13 cellular contexts compared by ENCODE assay signal in the genomic region with DNA sequence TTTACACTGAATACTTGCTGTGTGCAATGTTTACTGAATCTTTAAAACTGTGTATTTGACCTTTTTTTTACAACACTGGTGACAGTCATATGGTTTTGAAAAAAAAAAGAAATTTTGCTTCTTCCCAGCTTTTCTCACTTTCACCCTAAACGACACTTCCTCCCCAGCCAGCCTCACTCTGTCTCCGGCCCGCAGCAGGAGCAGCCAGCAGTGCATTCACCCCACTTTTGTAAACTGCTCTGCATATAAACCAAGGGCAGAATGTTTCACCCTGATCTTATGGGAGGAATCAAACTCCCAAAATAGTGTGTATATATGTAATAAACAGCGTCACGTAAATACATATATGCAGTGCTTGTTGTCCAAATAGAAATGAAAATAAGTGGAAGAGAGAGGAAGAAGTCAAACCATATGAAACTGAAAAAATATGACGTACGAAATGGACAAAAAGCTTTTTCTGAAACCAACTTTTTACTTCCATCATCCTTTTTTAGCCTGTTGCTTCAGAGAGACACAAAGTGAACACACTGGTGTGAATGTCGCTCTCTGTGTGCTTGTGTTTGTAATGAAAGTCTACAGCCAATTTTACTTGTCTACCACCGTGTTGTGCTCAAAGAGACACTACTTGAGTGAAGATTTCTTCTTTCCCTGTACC. TPM values are rescaled to one million over a fixed set of nuclear protein-coding genes. Genes with fewer than 3 reads are reported as not detected.
DNase-seq lines count a peak whose midpoint lies in the region; ATAC-seq and TF ChIP-seq lines count a peak whose summit lies in the region.
"Had no signal": no experiment of that assay in that cellular context is flagged by ENCODE, and none has a peak within 500 bp of the region (broad histone marks: within the 10 kb centered on the region; RNA-seq: fewer than 3 reads in every experiment).

No MANE protein-coding gene starts in this region.

- H3K27me3 Mint-ChIP-seq in chondrocyte (ENCODE audit: low read depth): no peaks in the 10 kb centered on the region

- no peaks in the 10 kb centered on the region for H3K27me3 ChIP-seq in fibroblast of lung (ENCODE audit: control insufficient read depth, insufficient read depth, low read length)
- H3K27me3 ChIP-seq: BLaER1 treated with 17β-estradiol and CSF1 and Interleukin-3, amounts not matched to agents 10 nM and 100 nM had no signal

- no peaks in the 10 kb centered on the region for H3K9me3 ChIP-seq in fibroblast of lung (ENCODE audit: control insufficient read depth, insufficient read depth, low read depth, low read length)

- H3K27ac Mint-ChIP-seq in chondrocyte (ENCODE audit: unreplicated experiment): no peak overlapping the region

- no peak for TF ChIP-seq CTCF in fibroblast of lung (conservative IDR thresholded peaks at IDR 0.05 in 1 of 2, IDR thresholded peaks at IDR 0.05 in 1 of 2; ENCODE audit: low read depth in 1 of 2, low read length in 2 of 2)
- TF ChIP-seq CTCF in chondrocyte (IDR thresholded peaks at IDR 0.05): no peak

- H3K4me1 ChIP-seq in fibroblast of lung (ENCODE audit: control insufficient read depth, extremely low read depth, insufficient read depth, low read length): no peaks in the 10 kb centered on the region

- no peak overlapping the region for H3K4me3 ChIP-seq in fibroblast of lung (replicated peaks in 1 of 4; ENCODE audit: control extremely low read depth in 1 of 4, insufficient read depth in 1 of 4, low read depth in 3 of 4, low read length in 4 of 4)
- H3K4me3 ChIP-seq: BLaER1 treated with 17β-estradiol and CSF1 and Interleukin-3, amounts not matched to agents 10 nM and 100 nM had no signal

- H3K27ac ChIP-seq in fibroblast of lung (ENCODE audit: insufficient read depth, low read length): no peak overlapping the region
- H3K27ac ChIP-seq: BLaER1 treated with 17β-estradiol and CSF1 and Interleukin-3, amounts not matched to agents 10 nM and 100 nM had no signal

- H2AFZ ChIP-seq in fibroblast of lung (ENCODE audit: low read length): peak overlapping the region; percentile 41

- no peak for DNase-seq in fibroblast of lung (ENCODE audit: low read depth in 2 of 2)
- DNase-seq in retina: no peak
- no peak for DNase-seq in chondrocyte (ENCODE audit: low spot score)
- DNase-seq in OCI-M1 (lab: John Stamatoyannopoulos, UW): no peak
- no peak for DNase-seq in effector CD8-positive, alpha-beta T cell (lab: John Stamatoyannopoulos, UW)
- DNase-seq: cerebellar nuclear complex; NCI-H1930; stimulated activated naive CD8-positive, alpha-beta T cell treated with anti-CD3 and anti-CD28 coated beads, Interleukin-15, Interleukin-2, amounts not matched to agents 100 U/mL and 50 U/mL, for 24 hours had no signal

- peak; percentile 67 for ATAC-seq in GM18498 (IDR thresholded peaks at IDR 0.05; ENCODE audit: unreplicated experiment)
- peak; percentile 50 for ATAC-seq in GM21447 (IDR thresholded peaks at IDR 0.05; ENCODE audit: unreplicated experiment)
- ATAC-seq in HG03378 (IDR thresholded peaks at IDR 0.05; ENCODE audit: unreplicated experiment): peak; percentile 64
- ATAC-seq: stimulated activated naive CD8-positive, alpha-beta T cell treated with anti-CD3 and anti-CD28 coated beads, Interleukin-15, Interleukin-2, amounts not matched to agents 100 U/mL and 50 U/mL, for 24 hours had no signal

- no peaks in the 10 kb centered on the region for H3K9me3 Mint-ChIP-seq in chondrocyte (ENCODE audit: low read depth)
- H3K9me3 Mint-ChIP-seq: neural crest cell had no signal

- H3K4me2 ChIP-seq in fibroblast of lung (ENCODE audit: extremely low read depth, insufficient read depth, low read length): no peak overlapping the region

- peaks cover 13% of the 10 kb centered on the region for H3K4me1 Mint-ChIP-seq in chondrocyte (ENCODE audit: low read depth)

- H4K20me1 ChIP-seq in fibroblast of lung (ENCODE audit: control insufficient read depth, extremely low read depth, insufficient read depth, low read length): no peaks in the 10 kb centered on the region

- no peak overlapping the region for H3K4me3 Mint-ChIP-seq in chondrocyte (ENCODE audit: unreplicated experiment)
- H3K4me3 Mint-ChIP-seq: neural crest cell had no signal

- H3K36me3 Mint-ChIP-seq in chondrocyte (ENCODE audit: low read depth): peaks cover 29% of the 10 kb centered on the region

- H3K36me3 ChIP-seq in fibroblast of lung (ENCODE audit: control insufficient read depth, insufficient read depth, low read length): peaks cover 9% of the 10 kb centered on the region

- H3K9ac ChIP-seq in fibroblast of lung (ENCODE audit: insufficient read depth, low read length): no peak overlapping the region
- H3K9ac ChIP-seq: BLaER1 treated with 17β-estradiol and CSF1 and Interleukin-3, amounts not matched to agents 10 nM and 100 nM had no signal

- no peaks in the 10 kb centered on the region for H3K79me2 ChIP-seq in fibroblast of lung (ENCODE audit: control insufficient read depth, insufficient read depth, low read length)

RNA-seq across cellular contexts. Expression of a gene that starts 54.2 kb away (rescaled TPM):
- total RNA-seq in fibroblast of lung (10.9 and 14.6 TPM in 2 replicates), chondrocyte (12.6 to 13.2 TPM (median 12.6 TPM) in 3 replicates)
- 5.3 and 6.0 TPM in 2 replicates for polyA plus RNA-seq in fibroblast of lung
- 2.9 and 3.3 TPM in 2 replicates for polyA plus RNA-seq in fibroblast of lung (2012)
- polyA minus RNA-seq in fibroblast of lung (ENCODE audit: low replicate concordance): 6.7 and 23.8 TPM in 2 replicates
